ENCODE assay signal across 13 cellular contexts in the genomic region with DNA sequence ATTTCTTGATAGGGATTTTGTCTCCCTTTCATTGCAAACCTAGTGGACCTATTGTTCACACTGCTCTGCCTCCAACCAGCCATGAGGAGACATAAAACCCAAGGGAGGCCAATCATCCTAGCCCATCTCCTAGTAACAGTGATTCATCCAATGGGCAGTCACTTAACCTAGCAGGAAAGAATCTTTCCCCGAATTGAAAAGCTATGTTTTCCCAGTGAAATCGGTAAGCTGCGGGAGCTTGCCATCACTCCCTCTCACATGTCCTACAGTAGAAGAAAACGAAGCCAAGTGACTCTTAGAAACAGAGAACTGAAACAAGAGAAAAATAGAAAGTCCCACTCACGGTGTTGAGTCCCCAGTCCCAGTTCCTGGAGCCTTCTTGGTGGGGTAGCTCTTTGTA.
DNase-seq lines count a peak whose midpoint lies in the region; ATAC-seq and TF ChIP-seq lines count a peak whose summit lies in the region.
"Had no signal": no experiment of that assay in that cellular context is flagged by ENCODE, and none has a peak within 500 bp of the region (broad histone marks: within the 10 kb centered on the region; RNA-seq: fewer than 3 reads in every experiment).

No MANE protein-coding gene starts in this region.

- intact Hi-C loops in activated CD4-positive, alpha-beta T cell treated with anti-CD3 and anti-CD28 coated beads for 36 hours (cut with DNase I, micrococcal nuclease): no loop called here

- no peaks in the 10 kb centered on the region for H3K27me3 ChIP-seq in GM23338 (ENCODE audit: insufficient read depth)
- H3K27me3 ChIP-seq: suprapubic skin had no signal

- DNase-seq in chondrocyte (ENCODE audit: low spot score): no peak
- no peak for DNase-seq in activated CD4-positive, alpha-beta T cell treated with anti-CD3 and anti-CD28 coated beads for 36 hours
- DNase-seq in GM23338 (ENCODE audit: low spot score): no peak
- DNase-seq in glutamatergic neuron: no peak
- DNase-seq: activated T-cell treated with anti-CD3 and anti-CD28 coated beads, Interleukin-2, amount 50 U/mL, for 72 hours; Caco-2; NCI-H2029 treated with DMSO at 0.1 percent for 48 hours had no signal

- no peak overlapping the region for H3K4me3 Mint-ChIP-seq in chondrocyte (ENCODE audit: unreplicated experiment)
- no peak overlapping the region for H3K4me3 Mint-ChIP-seq in stimulated activated memory B cell treated with anti-CD40 and anti-IgM and Interleukin-4, amounts not matched to agents 10 μg/mL and 1 μg/mL and 100 μg/mL, for 72 hours
- H3K4me3 Mint-ChIP-seq in activated CD4-positive, alpha-beta T cell treated with anti-CD3 and anti-CD28 coated beads for 36 hours: no peak overlapping the region
- no peak overlapping the region for H3K4me3 Mint-ChIP-seq in GM23338
- no peak overlapping the region for H3K4me3 Mint-ChIP-seq in glutamatergic neuron (ENCODE audit: unreplicated experiment)
- H3K4me3 Mint-ChIP-seq: activated T-cell treated with anti-CD3 and anti-CD28 coated beads, Interleukin-2, amount 50 U/mL, for 72 hours; natural killer cell treated with Interleukin-12 subunit alpha and Interleukin-12 subunit beta and Interleukin-15 and Interleukin-18, amount 100 ng/mL, for 72 hours had no signal

- H2AFZ ChIP-seq in GM23338: no peak overlapping the region

- H3F3A ChIP-seq in GM23338 (replicated peaks; ENCODE audit: low read depth): no peaks in the 10 kb centered on the region

- CTCF ChIA-PET in activated CD4-positive, alpha-beta T cell treated with anti-CD3 and anti-CD28 coated beads for 36 hours (lab: Charles Lee): interaction anchor here (0.7 to 1.2 kb wide), 4 partner anchors 8 to 72 kb away, joined by 3 to 4 read pairs (median 4); no protein-coding TSS in a partner anchor

- H3K36me3 Mint-ChIP-seq in chondrocyte (ENCODE audit: low read depth): peaks cover 13% of the 10 kb centered on the region
- H3K36me3 Mint-ChIP-seq in stimulated activated memory B cell treated with anti-CD40 and anti-IgM and Interleukin-4, amounts not matched to agents 10 μg/mL and 1 μg/mL and 100 μg/mL, for 72 hours: peaks cover 30% of the 10 kb centered on the region
- peaks cover 2% of the 10 kb centered on the region for H3K36me3 Mint-ChIP-seq in activated CD4-positive, alpha-beta T cell treated with anti-CD3 and anti-CD28 coated beads for 36 hours (ENCODE audit: low read depth)
- H3K36me3 Mint-ChIP-seq in GM23338 (ENCODE audit: low read depth): no peaks in the 10 kb centered on the region
- peaks cover 8% of the 10 kb centered on the region for H3K36me3 Mint-ChIP-seq in glutamatergic neuron (ENCODE audit: unreplicated experiment)

- H4K20me1 ChIP-seq in GM23338 (replicated peaks; ENCODE audit: insufficient read depth): no peaks in the 10 kb centered on the region

- H3K4me2 ChIP-seq in GM23338: no peak overlapping the region

- TF ChIP-seq CTCF in chondrocyte (IDR thresholded peaks at IDR 0.05): no peak
- TF ChIP-seq CTCF in GM23338 (conservative IDR thresholded peaks at IDR 0.05; ENCODE audit: low read depth in 2 of 2): no peak
- TF ChIP-seq CTCF in glutamatergic neuron (IDR thresholded peaks at IDR 0.05; ENCODE audit: partially characterized antibody, unreplicated experiment): no peak

- H3K36me3 ChIP-seq in GM23338 (ENCODE audit: insufficient read depth): peaks cover 9% of the 10 kb centered on the region
- H3K36me3 ChIP-seq: suprapubic skin had no signal

- POLR2A ChIA-PET in activated CD4-positive, alpha-beta T cell treated with anti-CD3 and anti-CD28 coated beads for 36 hours (lab: Charles Lee): no interaction called here

- peak; percentile 76 for ATAC-seq in GM18868 (IDR thresholded peaks at IDR 0.05; ENCODE audit: unreplicated experiment)
- peak; percentile 70 for ATAC-seq in HG03095 (IDR thresholded peaks at IDR 0.05; ENCODE audit: unreplicated experiment)
- ATAC-seq in stimulated activated memory B cell treated with anti-CD40 and anti-IgM and Interleukin-4, amounts not matched to agents 10 μg/mL and 1 μg/mL and 100 μg/mL, for 72 hours: peak; percentile 68
- ATAC-seq in activated CD4-positive, alpha-beta T cell treated with anti-CD3 and anti-CD28 coated beads for 36 hours: no peak
- no peak for ATAC-seq in GM23338
- ATAC-seq: activated T-cell treated with anti-CD3 and anti-CD28 coated beads, Interleukin-2, amount 50 U/mL, for 72 hours; natural killer cell treated with Interleukin-12 subunit alpha and Interleukin-12 subunit beta and Interleukin-15 and Interleukin-18, amount 100 ng/mL, for 72 hours had no signal

- no peaks in the 10 kb centered on the region for H3K79me2 ChIP-seq in GM23338 (replicated peaks; ENCODE audit: insufficient read depth)

- H3K4me1 ChIP-seq in GM23338 (ENCODE audit: insufficient read depth): no peaks in the 10 kb centered on the region
- H3K4me1 ChIP-seq: Caco-2 had no signal

- H3K27me3 Mint-ChIP-seq in chondrocyte (ENCODE audit: low read depth) (no peaks in the 10 kb centered on the region), GM23338 (ENCODE audit: insufficient read depth, low read depth, poor library complexity) (no peaks in the 10 kb centered on the region), glutamatergic neuron (ENCODE audit: unreplicated experiment) (peaks cover 4% of the 10 kb centered on the region)
- no peaks in the 10 kb centered on the region for H3K27me3 Mint-ChIP-seq in stimulated activated memory B cell treated with anti-CD40 and anti-IgM and Interleukin-4, amounts not matched to agents 10 μg/mL and 1 μg/mL and 100 μg/mL, for 72 hours
- H3K27me3 Mint-ChIP-seq in activated CD4-positive, alpha-beta T cell treated with anti-CD3 and anti-CD28 coated beads for 36 hours: peaks cover 2% of the 10 kb centered on the region
- H3K27me3 Mint-ChIP-seq: natural killer cell treated with Interleukin-12 subunit alpha and Interleukin-12 subunit beta and Interleukin-15 and Interleukin-18, amount 100 ng/mL, for 72 hours had no signal

- peaks cover 3% of the 10 kb centered on the region; the same call in 1 of the 2 replicates for H3K9me2 ChIP-seq in GM23338 (ENCODE audit: insufficient read depth)

- H3K9me3 Mint-ChIP-seq in chondrocyte (ENCODE audit: low read depth) (peaks cover 10% of the 10 kb centered on the region), GM23338 (no peaks in the 10 kb centered on the region; the same call in 2 of the 3 replicates), glutamatergic neuron (ENCODE audit: unreplicated experiment) (no peaks in the 10 kb centered on the region)
- H3K9me3 Mint-ChIP-seq in stimulated activated memory B cell treated with anti-CD40 and anti-IgM and Interleukin-4, amounts not matched to agents 10 μg/mL and 1 μg/mL and 100 μg/mL, for 72 hours: peaks cover 9% of the 10 kb centered on the region
- H3K9me3 Mint-ChIP-seq in activated CD4-positive, alpha-beta T cell treated with anti-CD3 and anti-CD28 coated beads for 36 hours (ENCODE audit: low read depth): peaks cover 4% of the 10 kb centered on the region

- no peak overlapping the region for H3K27ac ChIP-seq in GM23338 (ENCODE audit: low read depth)
- H3K27ac ChIP-seq: suprapubic skin had no signal

- peaks cover 52% of the 10 kb centered on the region for H3K4me1 Mint-ChIP-seq in chondrocyte (ENCODE audit: low read depth)
- peaks cover 32% of the 10 kb centered on the region for H3K4me1 Mint-ChIP-seq in stimulated activated memory B cell treated with anti-CD40 and anti-IgM and Interleukin-4, amounts not matched to agents 10 μg/mL and 1 μg/mL and 100 μg/mL, for 72 hours
- H3K4me1 Mint-ChIP-seq in activated CD4-positive, alpha-beta T cell treated with anti-CD3 and anti-CD28 coated beads for 36 hours: peaks cover 18% of the 10 kb centered on the region
- no peaks in the 10 kb centered on the region; the same call in 2 of the 3 replicates for H3K4me1 Mint-ChIP-seq in GM23338
- no peaks in the 10 kb centered on the region for H3K4me1 Mint-ChIP-seq in glutamatergic neuron (ENCODE audit: low read depth, unreplicated experiment)

- H3K4me3 ChIP-seq in GM23338: no peak overlapping the region
- H3K4me3 ChIP-seq: skin epidermis, suprapubic skin had no signal

- H3K27ac Mint-ChIP-seq in chondrocyte (ENCODE audit: unreplicated experiment): peak overlapping the region; percentile 76
- H3K27ac Mint-ChIP-seq in stimulated activated memory B cell treated with anti-CD40 and anti-IgM and Interleukin-4, amounts not matched to agents 10 μg/mL and 1 μg/mL and 100 μg/mL, for 72 hours: peak overlapping the region; percentile 69
- H3K27ac Mint-ChIP-seq in activated CD4-positive, alpha-beta T cell treated with anti-CD3 and anti-CD28 coated beads for 36 hours: no peak overlapping the region
- no peak overlapping the region for H3K27ac Mint-ChIP-seq in GM23338
- no peak overlapping the region for H3K27ac Mint-ChIP-seq in glutamatergic neuron (ENCODE audit: unreplicated experiment)
- H3K27ac Mint-ChIP-seq: activated T-cell treated with anti-CD3 and anti-CD28 coated beads, Interleukin-2, amount 50 U/mL, for 72 hours; natural killer cell treated with Interleukin-12 subunit alpha and Interleukin-12 subunit beta and Interleukin-15 and Interleukin-18, amount 100 ng/mL, for 72 hours had no signal

TF ChIP-seq in GM23338, 12 proteins besides CTCF, POLR2A, EP300 and RAD21 (continues in another document):
- no peak for TF ChIP-seq ZNF331 (CRISPR knock-in tag; IDR thresholded peaks at IDR 0.05; ENCODE audit: low read depth)
- TF ChIP-seq EZH2phosphoT487 (IDR thresholded peaks at IDR 0.05; ENCODE audit: unreplicated experiment): no peak
- TF ChIP-seq, protein P1, sequence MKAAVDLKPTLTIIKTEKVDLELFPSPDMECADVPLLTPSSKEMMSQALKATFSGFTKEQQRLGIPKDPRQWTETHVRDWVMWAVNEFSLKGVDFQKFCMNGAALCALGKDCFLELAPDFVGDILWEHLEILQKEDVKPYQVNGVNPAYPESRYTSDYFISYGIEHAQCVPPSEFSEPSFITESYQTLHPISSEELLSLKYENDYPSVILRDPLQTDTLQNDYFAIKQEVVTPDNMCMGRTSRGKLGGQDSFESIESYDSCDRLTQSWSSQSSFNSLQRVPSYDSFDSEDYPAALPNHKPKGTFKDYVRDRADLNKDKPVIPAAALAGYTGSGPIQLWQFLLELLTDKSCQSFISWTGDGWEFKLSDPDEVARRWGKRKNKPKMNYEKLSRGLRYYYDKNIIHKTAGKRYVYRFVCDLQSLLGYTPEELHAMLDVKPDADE (IDR thresholded peaks at IDR 0.05): no peak
- TF ChIP-seq POLR2AphosphoS5 (IDR thresholded peaks at IDR 0.05; ENCODE audit: low read depth): no peak

Comparison
In these comparisons a context has a peak if more than half of its experiments do, and no peak if none do; other contexts are left out.
1. ATAC-seq: peak in GM18868 (single experiment), HG03095 (single experiment) and stimulated activated memory B cell treated with anti-CD40 and anti-IgM and Interleukin-4, amounts not matched to agents 10 μg/mL and 1 μg/mL and 100 μg/mL, for 72 hours (single experiment); none in activated CD4-positive, alpha-beta T cell treated with anti-CD3 and anti-CD28 coated beads for 36 hours (single experiment) and GM23338 (single experiment).
2. H3K27ac Mint-ChIP-seq: peak in chondrocyte (single experiment) and stimulated activated memory B cell treated with anti-CD40 and anti-IgM and Interleukin-4, amounts not matched to agents 10 μg/mL and 1 μg/mL and 100 μg/mL, for 72 hours (single experiment); none in activated CD4-positive, alpha-beta T cell treated with anti-CD3 and anti-CD28 coated beads for 36 hours (single experiment), GM23338 (single experiment) and glutamatergic neuron (single experiment).